ENCODE assay signal across 8 cellular contexts in genomic region chr15:51736646-51737537, GRCh38. TPM values are rescaled to one million over a fixed set of nuclear protein-coding genes. Genes with fewer than 3 reads are reported as not detected.
DNase-seq lines count a peak whose midpoint lies in the region; ATAC-seq and TF ChIP-seq lines count a peak whose summit lies in the region.

No MANE protein-coding gene starts in this region.

- DNase-seq in NK-92 treated with Interleukin-12 subunit alpha and Interleukin-12 subunit beta, amount 100 ng/mL, for 24 hours (lab: John Stamatoyannopoulos, UW), result peak; percentile 76
- DNase-seq in NK-92 (lab: John Stamatoyannopoulos, UW; ENCODE audit: unreplicated experiment), result no peak
- peak; percentile 52 to 81 for DNase-seq in NCI-H526 (lab: John Stamatoyannopoulos, UW)
- DNase-seq in activated T-cell treated with anti-CD3 and anti-CD28 coated beads, Interleukin-2, amount 50 U/mL, for 1 hour, result peak; percentile 72
- peak; percentile 64 for DNase-seq in natural killer cell treated with Interleukin-12 subunit alpha and Interleukin-12 subunit beta and Interleukin-15 and Interleukin-18, amount 100 ng/mL, for 72 hours (ENCODE audit: low spot score)
- DNase-seq in tibial artery, result peak; percentile 29 to 73

- H3K27ac ChIP-seq in esophagus (ENCODE audit: low read depth in 2 of 2, low read length in 1 of 2), result peak overlapping the region; percentile 84 to 86
- peak overlapping the region; percentile 75 to 83 for H3K27ac ChIP-seq in tibial artery

- no peaks in the 10 kb centered on the region for H3K27me3 Mint-ChIP-seq in natural killer cell treated with Interleukin-12 subunit alpha and Interleukin-12 subunit beta and Interleukin-15 and Interleukin-18, amount 100 ng/mL, for 72 hours

- intact Hi-C loops in tibial artery (cut with DNase I; ENCODE audit: low total_unique reads), result no loop called here

- H3K9me3 ChIP-seq in esophagus (ENCODE audit: control insufficient read depth in 2 of 2, insufficient read depth in 1 of 2, low read depth in 1 of 2, low read length in 1 of 2) (no peaks in the 10 kb centered on the region), tibial artery (no peaks in the 10 kb centered on the region)

- ATAC-seq in HG02852 (IDR thresholded peaks at IDR 0.05; ENCODE audit: unreplicated experiment), result peak; percentile 33
- ATAC-seq in natural killer cell treated with Interleukin-12 subunit alpha and Interleukin-12 subunit beta and Interleukin-15 and Interleukin-18, amount 100 ng/mL, for 72 hours, result peak; percentile 63 to 69

- WGBS in esophagus, 2 donors, result 1 to 2% methylated on average over 66 to 74 of the region's 74 CpGs

- peak overlapping the region; percentile 73 for H3K4me3 Mint-ChIP-seq in natural killer cell treated with Interleukin-12 subunit alpha and Interleukin-12 subunit beta and Interleukin-15 and Interleukin-18, amount 100 ng/mL, for 72 hours

- no peaks in the 10 kb centered on the region for H3K9me3 Mint-ChIP-seq in natural killer cell treated with Interleukin-12 subunit alpha and Interleukin-12 subunit beta and Interleukin-15 and Interleukin-18, amount 100 ng/mL, for 72 hours

- H3K4me1 Mint-ChIP-seq in natural killer cell treated with Interleukin-12 subunit alpha and Interleukin-12 subunit beta and Interleukin-15 and Interleukin-18, amount 100 ng/mL, for 72 hours (ENCODE audit: low read depth in 2 of 2), result peaks cover 45 to 52% of the 10 kb centered on the region in 2 donors

- H3K36me3 ChIP-seq in esophagus (ENCODE audit: control insufficient read depth in 2 of 2, insufficient read depth in 2 of 2, low read length in 1 of 2) (peaks cover 0 to 3% of the 10 kb centered on the region in 2 donors), tibial artery (no peaks in the 10 kb centered on the region)

- no peak for TF ChIP-seq CTCF in tibial artery (IDR thresholded peaks at IDR 0.05)

- H3K4me3 ChIP-seq in esophagus (ENCODE audit: low read depth in 1 of 2, low read length in 2 of 2) (peak overlapping the region; percentile 62 to 71), tibial artery (peak overlapping the region; percentile 74 to 81)

- H3K27me3 ChIP-seq in esophagus (ENCODE audit: control insufficient read depth in 1 of 2, insufficient read depth in 2 of 2, low read length in 2 of 2) (no peaks in the 10 kb centered on the region), tibial artery (no peaks in the 10 kb centered on the region)

- H3K36me3 Mint-ChIP-seq in natural killer cell treated with Interleukin-12 subunit alpha and Interleukin-12 subunit beta and Interleukin-15 and Interleukin-18, amount 100 ng/mL, for 72 hours, result no peaks in the 10 kb centered on the region

- H3K4me1 ChIP-seq in esophagus (ENCODE audit: control insufficient read depth in 2 of 2, insufficient read depth in 2 of 2, low read length in 1 of 2), result peaks cover 3% of the 10 kb centered on the region in 2 donors
- H3K4me1 ChIP-seq in tibial artery, result peaks cover 0 to 31% (median 23%) of the 10 kb centered on the region in 4 donors

- H3K27ac Mint-ChIP-seq in natural killer cell treated with Interleukin-12 subunit alpha and Interleukin-12 subunit beta and Interleukin-15 and Interleukin-18, amount 100 ng/mL, for 72 hours, result peak overlapping the region; percentile 75 to 93

RNA-seq across cellular contexts. Expression of gene LYSMD2, which starts 0.6 kb away (rescaled TPM):
- polyA plus RNA-seq in esophagus, result 1 to 10 TPM; 5.2 to 5.9 TPM
- total RNA-seq in natural killer cell treated with Interleukin-12 subunit alpha and Interleukin-12 subunit beta and Interleukin-15 and Interleukin-18, amount 100 ng/mL, for 72 hours, result 10 to 100 TPM; 13.4 to 27.3 TPM

RNA-seq across cellular contexts. Expression of gene TMOD2, which starts 14.5 kb away (rescaled TPM):
- polyA plus RNA-seq in esophagus, result 1 to 10 TPM; 1.2 TPM
- total RNA-seq in natural killer cell treated with Interleukin-12 subunit alpha and Interleukin-12 subunit beta and Interleukin-15 and Interleukin-18, amount 100 ng/mL, for 72 hours, result 1 to 10 TPM; 2.6 to 7.2 TPM

RNA-seq across cellular contexts. Expression of gene SCG3, which starts 55.6 kb away (rescaled TPM):
- under 1 TPM in 1 of 2 donors, not detected in 1; 0.12 TPM for polyA plus RNA-seq in esophagus
- total RNA-seq in natural killer cell treated with Interleukin-12 subunit alpha and Interleukin-12 subunit beta and Interleukin-15 and Interleukin-18, amount 100 ng/mL, for 72 hours, result not detected
